Comparison of ENCODE assay signal across 24 cellular contexts in the genomic region with DNA sequence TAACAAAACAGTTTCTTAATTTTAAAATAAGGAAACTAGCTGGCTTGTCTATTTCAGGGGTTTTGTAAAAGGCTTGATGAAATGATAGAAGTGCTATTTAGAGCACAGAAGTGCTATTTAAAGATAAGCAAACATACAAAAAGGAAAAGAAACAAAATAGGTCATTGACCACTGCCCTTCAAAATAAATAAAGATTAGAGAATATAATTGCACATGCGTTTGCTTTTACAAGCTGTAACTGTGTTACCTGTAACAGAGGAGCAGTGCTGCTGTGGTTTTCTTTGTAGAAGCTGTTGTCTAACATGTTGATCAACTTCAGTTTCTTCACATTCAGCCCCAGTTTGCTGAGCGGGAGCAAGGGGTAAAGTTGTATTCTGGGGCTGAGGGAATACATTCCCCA.
A peak's percentile ranks its signal among the peaks of the same experiment; 100 is the strongest.
DNase-seq lines count a peak whose midpoint lies in the region; ATAC-seq, FAIRE-seq and TF ChIP-seq lines count a peak whose summit lies in the region.
"Had no signal": no experiment of that assay in that cellular context is flagged by ENCODE, and none has a peak within 500 bp of the region (broad histone marks: within the 10 kb centered on the region; RNA-seq: fewer than 3 reads in every experiment).

No MANE protein-coding gene starts in this region.

- CTCF ChIA-PET in HepG2 (lab: Yijun Ruan, JAX; ENCODE audit: low intra/inter-chr PET ratio, low total read pairs) = no interaction called here

- 14% methylated on average over 2 of the region's 2 CpGs for WGBS in HepG2 (ENCODE audit: low lambda C conversion rate)

- TF ChIP-seq CTCF in VCaP (conservative IDR thresholded peaks at IDR 0.05) (no peak), HepG2 (CRISPR knock-in tag; IDR thresholded peaks at IDR 0.05) (no peak), mucosa of descending colon (IDR thresholded peaks at IDR 0.05) (no peak)

- H3K4me3 ChIP-seq in HepG2 (replicated peaks in 1 of 3; ENCODE audit: insufficient read depth in 1 of 3, low read depth in 2 of 3, low read length in 3 of 3) (no peak overlapping the region), mucosa of descending colon (no peak overlapping the region)
- H3K4me3 ChIP-seq: A549; BLaER1 treated with 17β-estradiol and CSF1 and Interleukin-3, amounts not matched to agents 10 nM and 100 nM; GM12878; GM23338; HAP-1 had no signal

- TF ChIP-seq EP300 in HepG2 (IDR thresholded peaks at IDR 0.05; ENCODE audit: low read depth in 2 of 2, low read length in 2 of 2) (no peak; a peak in 1 of 4 replicates), HepG2 (CRISPR knock-in tag; IDR thresholded peaks at IDR 0.05; ENCODE audit: borderline replicate concordance) (no peak)

- FAIRE-seq in colon (lab: Jason Lieb, UNC) = peak; percentile 71
- peak; percentile 81 for FAIRE-seq in HepG2 (lab: Jason Lieb, UNC)
- FAIRE-seq: D721Med, GM12878, H54 had no signal

- in situ Hi-C loops in HepG2 (cut with HindIII; ENCODE audit: extremely low pct_ligation_motif_present, low pct_unique_long_range_greater_than_20kb) = no loop called here

- H3K27ac ChIP-seq in VCaP (0 out of 2 replicates have a peak overlapping the region, but pooled peaks have one; percentile 11), HepG2 (ENCODE audit: extremely low read length, insufficient read depth, low read length) (peak overlapping the region; percentile 44)
- H3K27ac ChIP-seq: A549; BLaER1 treated with 17β-estradiol and CSF1 and Interleukin-3, amounts not matched to agents 10 nM and 100 nM had no signal

- H3K4me2 ChIP-seq in HepG2 (ENCODE audit: low read depth, low read length) = 0 out of 2 replicates have a peak overlapping the region, but pooled peaks have one; percentile 3
- H3K4me2 ChIP-seq: A549; BLaER1 treated with 17β-estradiol and CSF1 and Interleukin-3, amounts not matched to agents 10 nM and 100 nM; GM23338 had no signal

- no peak overlapping the region for H2AFZ ChIP-seq in HepG2 (ENCODE audit: low read length)
- H2AFZ ChIP-seq: GM23338 had no signal

- DNase-seq in HepG2 (ENCODE audit: low spot score) (peak; percentile 6), mucosa of descending colon (no peak), NCI-H1930 (lab: John Stamatoyannopoulos, UW) (no peak)
- no peak for DNase-seq in activated effector memory CD4-positive, alpha-beta T cell treated with anti-CD3 and anti-CD28 coated beads, Interleukin-2, amount 50 U/mL, for 16 hours
- DNase-seq: 8988T; ACHN; AML-193; BE2C; CD4-positive, alpha-beta T cell; CD8-positive, alpha-beta memory T cell; DMS 273 treated with DMSO at 0.1 percent for 48 hours; DMS79; EL; GDM1; HFFc6 had no signal

- TF ChIP-seq RAD21 in HepG2 (CRISPR knock-in tag; IDR thresholded peaks at IDR 0.05) = no peak

- no peaks in the 10 kb centered on the region for H3K79me2 ChIP-seq in HepG2 (ENCODE audit: insufficient read depth, low read length)

- H3K36me3 ChIP-seq in HepG2 (replicated peaks in 1 of 2; ENCODE audit: control insufficient read depth in 1 of 2, insufficient read depth in 2 of 2, low read length in 2 of 2) = no peaks in the 10 kb centered on the region
- no peaks in the 10 kb centered on the region for H3K36me3 ChIP-seq in mucosa of descending colon (ENCODE audit: low read depth)
- H3K36me3 ChIP-seq: BE2C; BLaER1 treated with 17β-estradiol and CSF1 and Interleukin-3, amounts not matched to agents 10 nM and 100 nM; HAP-1 had no signal

- no peak overlapping the region for H3K9ac ChIP-seq in HepG2 (ENCODE audit: insufficient read depth, low read depth, low read length)
- H3K9ac ChIP-seq: BLaER1 treated with 17β-estradiol and CSF1 and Interleukin-3, amounts not matched to agents 10 nM and 100 nM had no signal

- POLR2A ChIA-PET in HepG2 (lab: Yijun Ruan, JAX) = no interaction called here

- H3K4me1 ChIP-seq in HepG2 (ENCODE audit: insufficient read depth, low read length) (peaks cover 48% of the 10 kb centered on the region), mucosa of descending colon (ENCODE audit: low read depth) (no peaks in the 10 kb centered on the region)
- H3K4me1 ChIP-seq: A549; BE2C; BLaER1 treated with 17β-estradiol and CSF1 and Interleukin-3, amounts not matched to agents 10 nM and 100 nM had no signal

- intact Hi-C loops in HepG2 (cut with micrococcal nuclease; ENCODE audit: unreplicated experiment) (no loop called here), mucosa of descending colon (cut with DNase I, micrococcal nuclease) (no loop called here)

- BruUV-seq in HepG2 (replicated peaks; lab: Mats Ljungman, UMichigan) = no TSS peak

- H4K20me1 ChIP-seq in HepG2 (ENCODE audit: insufficient read depth, low read length) = no peaks in the 10 kb centered on the region
- H4K20me1 ChIP-seq: BLaER1 treated with 17β-estradiol and CSF1 and Interleukin-3, amounts not matched to agents 10 nM and 100 nM had no signal

- H3K27me3 ChIP-seq in HepG2 (ENCODE audit: control insufficient read depth in 1 of 2, insufficient read depth in 2 of 2, low read length in 2 of 2) = no peaks in the 10 kb centered on the region
- H3K27me3 ChIP-seq: BE2C had no signal

- no peak for TF ChIP-seq POLR2A in HepG2 (IDR thresholded peaks at IDR 0.05; ENCODE audit: insufficient read depth in 1 of 2, low read depth in 2 of 2, low read length in 2 of 2)

- ATAC-seq in HepG2 (peak; percentile 49; the same call in 2 of the 3 replicates), mucosa of descending colon (no peak)
- ATAC-seq: GM12878, GM23338 had no signal

- H3K9me3 ChIP-seq in HepG2 (ENCODE audit: low read length) = no peaks in the 10 kb centered on the region
- no peaks in the 10 kb centered on the region for H3K9me3 ChIP-seq in mucosa of descending colon
- H3K9me3 ChIP-seq: A549; BE2C; BLaER1 treated with 17β-estradiol and CSF1 and Interleukin-3, amounts not matched to agents 10 nM and 100 nM; HAP-1 had no signal

TF ChIP-seq in HepG2, 621 proteins besides CTCF, POLR2A, EP300 and RAD21 (continues in another document):
- TF ChIP-seq, protein P1, sequence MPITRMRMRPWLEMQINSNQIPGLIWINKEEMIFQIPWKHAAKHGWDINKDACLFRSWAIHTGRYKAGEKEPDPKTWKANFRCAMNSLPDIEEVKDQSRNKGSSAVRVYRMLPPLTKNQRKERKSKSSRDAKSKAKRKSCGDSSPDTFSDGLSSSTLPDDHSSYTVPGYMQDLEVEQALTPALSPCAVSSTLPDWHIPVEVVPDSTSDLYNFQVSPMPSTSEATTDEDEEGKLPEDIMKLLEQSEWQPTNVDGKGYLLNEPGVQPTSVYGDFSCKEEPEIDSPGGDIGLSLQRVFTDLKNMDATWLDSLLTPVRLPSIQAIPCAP (CRISPR knock-in tag; IDR thresholded peaks at IDR 0.05; ENCODE audit: low read depth) = no peak
- TF ChIP-seq, protein P2, sequence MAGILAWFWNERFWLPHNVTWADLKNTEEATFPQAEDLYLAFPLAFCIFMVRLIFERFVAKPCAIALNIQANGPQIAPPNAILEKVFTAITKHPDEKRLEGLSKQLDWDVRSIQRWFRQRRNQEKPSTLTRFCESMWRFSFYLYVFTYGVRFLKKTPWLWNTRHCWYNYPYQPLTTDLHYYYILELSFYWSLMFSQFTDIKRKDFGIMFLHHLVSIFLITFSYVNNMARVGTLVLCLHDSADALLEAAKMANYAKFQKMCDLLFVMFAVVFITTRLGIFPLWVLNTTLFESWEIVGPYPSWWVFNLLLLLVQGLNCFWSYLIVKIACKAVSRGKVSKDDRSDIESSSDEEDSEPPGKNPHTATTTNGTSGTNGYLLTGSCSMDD (CRISPR knock-in tag; IDR thresholded peaks at IDR 0.05) = no peak
- TF ChIP-seq MEF2D (CRISPR knock-in tag; IDR thresholded peaks at IDR 0.05) (peak; percentile 66; the same call in 1 of the 2 replicates), ZFP1 (CRISPR knock-in tag; IDR thresholded peaks at IDR 0.05) (no peak), CEBPB (IDR thresholded peaks at IDR 0.05; ENCODE audit: borderline replicate concordance, low read depth, low read length) (no peak), ZBTB7A (CRISPR knock-in tag; IDR thresholded peaks at IDR 0.05) (no peak), RARA (CRISPR knock-in tag; IDR thresholded peaks at IDR 0.05) (peak; percentile 21; the same call in 1 of the 2 replicates), ZFP37 (CRISPR knock-in tag; IDR thresholded peaks at IDR 0.05; ENCODE audit: borderline replicate concordance) (no peak)
- TF ChIP-seq, protein P3, sequence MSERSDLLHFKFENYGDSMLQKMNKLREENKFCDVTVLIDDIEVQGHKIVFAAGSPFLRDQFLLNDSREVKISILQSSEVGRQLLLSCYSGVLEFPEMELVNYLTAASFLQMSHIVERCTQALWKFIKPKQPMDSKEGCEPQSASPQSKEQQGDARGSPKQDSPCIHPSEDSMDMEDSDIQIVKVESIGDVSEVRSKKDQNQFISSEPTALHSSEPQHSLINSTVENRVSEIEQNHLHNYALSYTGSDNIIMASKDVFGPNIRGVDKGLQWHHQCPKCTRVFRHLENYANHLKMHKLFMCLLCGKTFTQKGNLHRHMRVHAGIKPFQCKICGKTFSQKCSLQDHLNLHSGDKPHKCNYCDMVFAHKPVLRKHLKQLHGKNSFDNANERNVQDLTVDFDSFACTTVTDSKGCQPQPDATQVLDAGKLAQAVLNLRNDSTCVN (CRISPR knock-in tag; IDR thresholded peaks at IDR 0.05; ENCODE audit: borderline replicate concordance) = no peak
- TF ChIP-seq, protein P4, sequence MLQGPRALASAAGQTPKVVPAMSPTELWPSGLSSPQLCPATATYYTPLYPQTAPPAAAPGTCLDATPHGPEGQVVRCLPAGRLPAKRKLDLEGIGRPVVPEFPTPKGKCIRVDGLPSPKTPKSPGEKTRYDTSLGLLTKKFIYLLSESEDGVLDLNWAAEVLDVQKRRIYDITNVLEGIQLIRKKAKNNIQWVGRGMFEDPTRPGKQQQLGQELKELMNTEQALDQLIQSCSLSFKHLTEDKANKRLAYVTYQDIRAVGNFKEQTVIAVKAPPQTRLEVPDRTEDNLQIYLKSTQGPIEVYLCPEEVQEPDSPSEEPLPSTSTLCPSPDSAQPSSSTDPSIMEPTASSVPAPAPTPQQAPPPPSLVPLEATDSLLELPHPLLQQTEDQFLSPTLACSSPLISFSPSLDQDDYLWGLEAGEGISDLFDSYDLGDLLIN (CRISPR knock-in tag; IDR thresholded peaks at IDR 0.05; ENCODE audit: borderline replicate concordance) = no peak
